2 cellular contexts compared by ENCODE assay signal in genomic region chr13:77318741-77319140, GRCh38.
TF ChIP-seq lines count a peak whose summit lies in the region.

No MANE protein-coding gene starts in this region.

TF ChIP-seq in HepG2, 621 proteins besides CTCF, POLR2A, EP300 and RAD21:
- TF ChIP-seq ATF7 (IDR thresholded peaks at IDR 0.05) (peak; percentile 94), ATF7 (CRISPR knock-in tag; IDR thresholded peaks at IDR 0.05) (no peak), ZNF264 (CRISPR knock-in tag; IDR thresholded peaks at IDR 0.05) (no peak), CREB1 (IDR thresholded peaks at IDR 0.05) (peak; percentile 70), CREB1 (CRISPR knock-in tag; IDR thresholded peaks at IDR 0.05) (no peak), HOXA7 (CRISPR knock-in tag; IDR thresholded peaks at IDR 0.05) (no peak), ZNF441 (CRISPR knock-in tag; IDR thresholded peaks at IDR 0.05; ENCODE audit: borderline replicate concordance) (no peak), ZNF891 (CRISPR knock-in tag; IDR thresholded peaks at IDR 0.05) (no peak)

TF ChIP-seq in endothelial cell of umbilical vein, 7 proteins besides CTCF, POLR2A, EP300 and RAD21:
- TF ChIP-seq JUN (IDR thresholded peaks at IDR 0.05; ENCODE audit: borderline replicate concordance, insufficient read depth, insufficient read length, low read depth) (peak; percentile 26), MYC (IDR thresholded peaks at IDR 0.05; ENCODE audit: low read depth, low read length) (no peak)
